8 cellular contexts compared by ENCODE assay signal in the genomic region with DNA sequence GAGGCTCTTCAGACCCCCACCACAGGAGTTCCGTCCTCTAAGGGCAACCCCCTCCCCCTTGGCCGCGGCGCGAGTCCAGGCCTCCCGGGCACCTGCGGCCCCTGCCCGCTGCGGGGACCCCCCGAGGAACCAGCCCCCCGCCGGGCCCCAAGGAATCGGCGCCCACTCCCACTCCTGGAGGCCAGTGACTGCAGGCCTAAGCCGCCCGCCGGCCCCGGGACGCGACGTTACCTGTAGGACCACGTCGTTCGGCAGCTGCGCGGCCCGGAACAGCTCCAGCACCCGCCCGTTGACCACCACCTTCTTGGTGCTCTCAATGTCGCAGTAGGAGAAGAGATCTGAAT. TPM values are rescaled to one million over a fixed set of nuclear protein-coding genes. Genes with fewer than 3 reads are reported as not detected.
A peak's percentile ranks its signal among the peaks of the same experiment; 100 is the strongest.
DNase-seq lines count a peak whose midpoint lies in the region; TF ChIP-seq lines count a peak whose summit lies in the region.

No MANE protein-coding gene starts in this region.

- peak overlapping the region; percentile 92 to 96 (median 95) for H3K27ac ChIP-seq in esophagus squamous epithelium
- peak overlapping the region; percentile 85 for H3K27ac ChIP-seq in neutrophil

- DNase-seq in NCI-H82 (lab: John Stamatoyannopoulos, UW): peak; percentile 56
- DNase-seq in NCI-H82 treated with DMSO at 0.1 percent for 48 hours (lab: John Stamatoyannopoulos, UW; ENCODE audit: unreplicated experiment): no peak
- no peak for DNase-seq in esophagus squamous epithelium (lab: John Stamatoyannopoulos, UW)
- DNase-seq in NCI-H748 treated with DMSO at 0.1 percent for 48 hours (lab: John Stamatoyannopoulos, UW): no peak
- no peak for DNase-seq in RKO (ENCODE audit: low spot score)
- no peak for DNase-seq in NCI-H526 treated with DMSO at 0.1 percent for 48 hours (lab: John Stamatoyannopoulos, UW)

- peaks cover 5 to 56% (median 23%) of the 10 kb centered on the region in 3 donors for H3K4me1 ChIP-seq in esophagus squamous epithelium
- peaks cover 14 to 21% of the 10 kb centered on the region in 2 experiments for H3K4me1 ChIP-seq in neutrophil (ENCODE audit: control insufficient read depth in 1 of 2, insufficient read depth in 1 of 2, low read depth in 1 of 2, low read length in 1 of 2)

- intact Hi-C loops in esophagus squamous epithelium (cut with DNase I): loop anchor here (10.0 kb wide), 1 partner anchor 172 kb away; no protein-coding TSS in a partner anchor

- 0% methylated on average over 5 to 6 of the region's 30 CpGs for whole genome bisulfite sequencing in esophagus squamous epithelium, 2 donors

- peak overlapping the region; percentile 70 to 91 (median 84) for H3K4me3 ChIP-seq in esophagus squamous epithelium
- peak overlapping the region; percentile 77 to 84 for H3K4me3 ChIP-seq in neutrophil (ENCODE audit: low read depth in 1 of 2, low read length in 1 of 2)

- no peak for TF ChIP-seq POLR2A in esophagus squamous epithelium (IDR thresholded peaks at IDR 0.05)

- H3K9me3 ChIP-seq in esophagus squamous epithelium (no peaks in the 10 kb centered on the region), neutrophil (no peaks in the 10 kb centered on the region)

- TF ChIP-seq CTCF in esophagus squamous epithelium (IDR thresholded peaks at IDR 0.05) (no peak), neutrophil (IDR thresholded peaks at IDR 0.05) (no peak)

- H3K36me3 ChIP-seq in esophagus squamous epithelium (no peaks in the 10 kb centered on the region), neutrophil (no peaks in the 10 kb centered on the region)

- H3K27me3 ChIP-seq in esophagus squamous epithelium (no peaks in the 10 kb centered on the region), neutrophil (no peaks in the 10 kb centered on the region)

TF ChIP-seq in PFSK-1, 5 proteins besides CTCF, POLR2A, EP300 and RAD21:
- no peak for TF ChIP-seq POLR2AphosphoS5 (IDR thresholded peaks at IDR 0.05; ENCODE audit: low read depth, low read length)
- TF ChIP-seq FOXP2 (optimal IDR thresholded peaks at IDR 0.05; ENCODE audit: borderline replicate concordance, extremely low read depth, extremely low read length, insufficient read depth): peak; percentile 9
- no peak for TF ChIP-seq SIN3A (IDR thresholded peaks at IDR 0.05; ENCODE audit: borderline replicate concordance, insufficient read depth, low read length)
- no peak for TF ChIP-seq TAF1 (IDR thresholded peaks at IDR 0.05; ENCODE audit: borderline replicate concordance, insufficient read depth, low read length)

RNA-seq across cellular contexts. Expression of a gene that starts 0.8 kb away (rescaled TPM):
- 31.6 TPM for polyA plus RNA-seq in PFSK-1 (2012; ENCODE audit: insufficient read length, low read depth)
- total RNA-seq in esophagus squamous epithelium: 10 to 100 TPM; 30.8 to 60.3 (median 43.2) TPM

RNA-seq across cellular contexts. Expression of a gene that starts 41.3 kb away (rescaled TPM):
- polyA plus RNA-seq in PFSK-1 (2012; ENCODE audit: insufficient read length, low read depth): 2.1 TPM
- total RNA-seq in esophagus squamous epithelium: 10 to 100 TPM; 18.7 to 81.6 (median 25.7) TPM
